In genomic region chr12:91954326-91954725, GRCh38 we compare ENCODE assay signal across 14 cellular contexts.
"Had no signal": no experiment of that assay in that cellular context is flagged by ENCODE, and none has a peak within 500 bp of the region (broad histone marks: within the 10 kb centered on the region; RNA-seq: fewer than 3 reads in every experiment).

No MANE protein-coding gene starts in this region.

- DNase-seq: activated CD4-positive, alpha-beta T cell treated with anti-CD3 and anti-CD28 coated beads, Interleukin-2, amount 50 U/mL, for 1 hour; activated CD4-positive, CD25-positive, alpha-beta regulatory T cell; activated T-cell treated with anti-CD3 and anti-CD28 coated beads for 4 hours; amniotic stem cell; cerebellar nuclear complex; glutamatergic neuron; mammary epithelial cell; nephron progenitor cell; stimulated activated CD4-positive, alpha-beta T cell treated with anti-CD3 and anti-CD28 coated beads, Interleukin-12 subunit alpha, Interleukin-12 subunit beta, amount 100 ng/mL, for 4 hours; stimulated activated naive CD4-positive, alpha-beta T cell had no signal

- ATAC-seq: activated naive CD4-positive, alpha-beta T cell treated with anti-CD3 and anti-CD28 coated beads, Interleukin-2, amount 50 U/mL, for 72 hours; esophagus mucosa had no signal

- H3K27me3 ChIP-seq: dorsolateral prefrontal cortex had no signal

- H3K4me3 ChIP-seq: dorsolateral prefrontal cortex had no signal

- FAIRE-seq: TTC549 had no signal
